Comparison of ENCODE assay signal across 8 cellular contexts in genomic region chr18:55780591-55781071, GRCh38.
DNase-seq lines count a peak whose midpoint lies in the region; ATAC-seq and TF ChIP-seq lines count a peak whose summit lies in the region.

No MANE protein-coding gene starts in this region.

- peaks cover 47% of the 10 kb centered on the region for H3K27me3 Mint-ChIP-seq in T-helper 2 cell treated with Interferon-gamma antibody and Interleukin-4, amounts not matched to agents 5 μg/mL and 100 μg/mL, for 36 hours (ENCODE audit: low read depth)

- no peaks in the 10 kb centered on the region for H3K4me1 ChIP-seq in KMS-11 (ENCODE audit: low read depth, poor library complexity, severe bottlenecking)
- no peaks in the 10 kb centered on the region for H3K4me1 ChIP-seq in endocrine pancreas (ENCODE audit: control insufficient read depth, insufficient read depth, low read length)
- H3K4me1 ChIP-seq in mucosa of stomach (ENCODE audit: control insufficient read depth, insufficient read depth, low read length) = no peaks in the 10 kb centered on the region

- H3K27ac ChIP-seq in 22Rv1 (no peak overlapping the region), KMS-11 (no peak overlapping the region)

- H3K27me3 ChIP-seq in KMS-11 (ENCODE audit: insufficient read depth, low read depth) (0 out of 2 replicates have a peak, but pooled peaks cover 4% of the 10 kb centered on the region), endocrine pancreas (ENCODE audit: control insufficient read depth, insufficient read depth, low read length) (no peaks in the 10 kb centered on the region), mucosa of stomach (ENCODE audit: control insufficient read depth, insufficient read depth, low read length) (peaks cover 35% of the 10 kb centered on the region)

- no peak overlapping the region for H3K27ac Mint-ChIP-seq in T-helper 2 cell treated with Interferon-gamma antibody and Interleukin-4, amounts not matched to agents 5 μg/mL and 100 μg/mL, for 36 hours

- H3K4me3 ChIP-seq in KMS-11 (IDR thresholded peaks at IDR 0.05; ENCODE audit: insufficient read depth, low read depth, low read length) = no peak overlapping the region
- peak overlapping the region; percentile 50 for H3K4me3 ChIP-seq in endocrine pancreas (ENCODE audit: control insufficient read depth, insufficient read depth, low read length)
- H3K4me3 ChIP-seq in mucosa of stomach (ENCODE audit: low read length) = no peak overlapping the region

- H4K20me1 ChIP-seq in KMS-11 (ENCODE audit: insufficient read depth) = no peaks in the 10 kb centered on the region

- H3K36me3 Mint-ChIP-seq in T-helper 2 cell treated with Interferon-gamma antibody and Interleukin-4, amounts not matched to agents 5 μg/mL and 100 μg/mL, for 36 hours (ENCODE audit: low read depth) = no peaks in the 10 kb centered on the region

- H3K4me1 Mint-ChIP-seq in T-helper 2 cell treated with Interferon-gamma antibody and Interleukin-4, amounts not matched to agents 5 μg/mL and 100 μg/mL, for 36 hours (ENCODE audit: low read depth) = peaks cover 7% of the 10 kb centered on the region

- peak; percentile 19 for TF ChIP-seq CTCF in 22Rv1 (IDR thresholded peaks at IDR 0.05)
- TF ChIP-seq CTCF in KMS-11 (conservative IDR thresholded peaks at IDR 0.05; ENCODE audit: low read depth, low read length) = no peak

- H3K9me3 Mint-ChIP-seq in T-helper 2 cell treated with Interferon-gamma antibody and Interleukin-4, amounts not matched to agents 5 μg/mL and 100 μg/mL, for 36 hours = no peaks in the 10 kb centered on the region

- no peak overlapping the region for H3K4me3 Mint-ChIP-seq in T-helper 2 cell treated with Interferon-gamma antibody and Interleukin-4, amounts not matched to agents 5 μg/mL and 100 μg/mL, for 36 hours

- no peak overlapping the region for H3K4me2 ChIP-seq in KMS-11

- no peaks in the 10 kb centered on the region for H3K79me2 ChIP-seq in KMS-11 (ENCODE audit: insufficient read depth, low read depth)

- H3K9me3 ChIP-seq in endocrine pancreas (ENCODE audit: control insufficient read depth, low read length) (no peaks in the 10 kb centered on the region), mucosa of stomach (ENCODE audit: control insufficient read depth, low read length) (no peaks in the 10 kb centered on the region)

- DNase-seq in SHP77 (lab: John Stamatoyannopoulos, UW) (no peak), mucosa of gallbladder (ENCODE audit: low spot score) (no peak)
- DNase-seq in T-helper 2 cell treated with Interferon-gamma antibody and Interleukin-4, amounts not matched to agents 5 μg/mL and 100 μg/mL, for 36 hours (ENCODE audit: low spot score) = no peak

- peak overlapping the region; percentile 67; the same call in 1 of the 2 replicates for H2AFZ ChIP-seq in KMS-11 (ENCODE audit: low read depth)

- no peaks in the 10 kb centered on the region for H3K36me3 ChIP-seq in KMS-11 (ENCODE audit: insufficient read depth)
- no peaks in the 10 kb centered on the region for H3K36me3 ChIP-seq in endocrine pancreas (ENCODE audit: control insufficient read depth, insufficient read depth, low read length)
- no peaks in the 10 kb centered on the region for H3K36me3 ChIP-seq in mucosa of stomach (ENCODE audit: control insufficient read depth, insufficient read depth, low read length)

- H3K9ac ChIP-seq in KMS-11 = no peak overlapping the region
- H3K9ac ChIP-seq in endocrine pancreas (ENCODE audit: control insufficient read depth, insufficient read depth, low read length) = peak overlapping the region; percentile 57
- H3K9ac ChIP-seq in mucosa of stomach (ENCODE audit: low read length) = peak overlapping the region; percentile 31

- no peak for ATAC-seq in GM21723 (IDR thresholded peaks at IDR 0.05; ENCODE audit: unreplicated experiment)
